Comparison of ENCODE assay signal across 1 cellular context in the genomic region with DNA sequence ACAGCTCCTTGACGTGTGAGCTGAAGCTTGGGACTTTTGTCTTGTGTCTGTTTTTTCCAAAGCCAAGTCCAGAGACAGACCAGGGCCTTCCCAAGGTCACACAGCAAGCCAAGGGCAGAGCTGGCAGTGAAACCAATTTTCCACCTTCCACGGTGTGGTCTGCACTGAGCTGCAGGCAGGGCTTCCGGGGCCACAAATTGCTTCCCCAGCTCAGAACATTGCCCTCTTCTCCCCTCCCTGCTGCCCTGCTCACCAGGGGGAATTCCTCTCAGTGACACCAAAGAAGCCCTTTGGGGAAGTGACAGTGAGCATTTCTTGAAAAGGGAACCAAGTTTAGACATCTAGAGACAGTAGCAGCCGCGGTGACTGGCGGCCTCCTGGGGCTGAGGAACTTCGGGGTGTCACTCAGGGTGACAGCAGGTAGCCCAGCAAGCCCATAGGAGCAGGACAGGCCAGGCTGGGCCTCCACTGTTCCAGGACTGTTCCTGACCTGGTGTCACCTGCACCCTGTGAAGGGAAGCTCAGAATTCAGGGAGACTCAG.
A peak's percentile ranks its signal among the peaks of the same experiment; 100 is the strongest.
TF ChIP-seq lines count a peak whose summit lies in the region.

No MANE protein-coding gene starts in this region.

TF ChIP-seq in GM12878, 131 proteins besides CTCF, POLR2A, EP300 and RAD21 (continued from another document and continues in another):
- TF ChIP-seq, protein P1, sequence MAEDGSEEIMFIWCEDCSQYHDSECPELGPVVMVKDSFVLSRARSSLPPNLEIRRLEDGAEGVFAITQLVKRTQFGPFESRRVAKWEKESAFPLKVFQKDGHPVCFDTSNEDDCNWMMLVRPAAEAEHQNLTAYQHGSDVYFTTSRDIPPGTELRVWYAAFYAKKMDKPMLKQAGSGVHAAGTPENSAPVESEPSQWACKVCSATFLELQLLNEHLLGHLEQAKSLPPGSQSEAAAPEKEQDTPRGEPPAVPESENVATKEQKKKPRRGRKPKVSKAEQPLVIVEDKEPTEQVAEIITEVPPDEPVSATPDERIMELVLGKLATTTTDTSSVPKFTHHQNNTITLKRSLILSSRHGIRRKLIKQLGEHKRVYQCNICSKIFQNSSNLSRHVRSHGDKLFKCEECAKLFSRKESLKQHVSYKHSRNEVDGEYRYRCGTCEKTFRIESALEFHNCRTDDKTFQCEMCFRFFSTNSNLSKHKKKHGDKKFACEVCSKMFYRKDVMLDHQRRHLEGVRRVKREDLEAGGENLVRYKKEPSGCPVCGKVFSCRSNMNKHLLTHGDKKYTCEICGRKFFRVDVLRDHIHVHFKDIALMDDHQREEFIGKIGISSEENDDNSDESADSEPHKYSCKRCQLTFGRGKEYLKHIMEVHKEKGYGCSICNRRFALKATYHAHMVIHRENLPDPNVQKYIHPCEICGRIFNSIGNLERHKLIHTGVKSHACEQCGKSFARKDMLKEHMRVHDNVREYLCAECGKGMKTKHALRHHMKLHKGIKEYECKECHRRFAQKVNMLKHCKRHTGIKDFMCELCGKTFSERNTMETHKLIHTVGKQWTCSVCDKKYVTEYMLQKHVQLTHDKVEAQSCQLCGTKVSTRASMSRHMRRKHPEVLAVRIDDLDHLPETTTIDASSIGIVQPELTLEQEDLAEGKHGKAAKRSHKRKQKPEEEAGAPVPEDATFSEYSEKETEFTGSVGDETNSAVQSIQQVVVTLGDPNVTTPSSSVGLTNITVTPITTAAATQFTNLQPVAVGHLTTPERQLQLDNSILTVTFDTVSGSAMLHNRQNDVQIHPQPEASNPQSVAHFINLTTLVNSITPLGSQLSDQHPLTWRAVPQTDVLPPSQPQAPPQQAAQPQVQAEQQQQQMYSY (CRISPR knock-in tag; IDR thresholded peaks at IDR 0.05) = no peak
- peak; percentile 49 for TF ChIP-seq CREM (IDR thresholded peaks at IDR 0.05; ENCODE audit: low read depth)
- TF ChIP-seq EZH2 (IDR thresholded peaks at IDR 0.05; ENCODE audit: borderline replicate concordance, control insufficient read depth, low read depth, low read length) = no peak
- TF ChIP-seq ZSCAN29 (IDR thresholded peaks at IDR 0.05) = no peak
- TF ChIP-seq CREB1 (IDR thresholded peaks at IDR 0.05; ENCODE audit: low read depth) = 0 out of 2 replicates have a peak, but pooled peaks have one; percentile 45
- peak; percentile 54; the same call in 1 of the 2 replicates for TF ChIP-seq GATAD2B (conservative IDR thresholded peaks at IDR 0.05; ENCODE audit: low read depth)
- TF ChIP-seq SP1 (IDR thresholded peaks at IDR 0.05; ENCODE audit: low read depth, low read length) = peak; percentile 53
- no peak for TF ChIP-seq ZZZ3 (IDR thresholded peaks at IDR 0.05; ENCODE audit: control insufficient read depth, insufficient read length, low read depth)
- TF ChIP-seq, protein P2, sequence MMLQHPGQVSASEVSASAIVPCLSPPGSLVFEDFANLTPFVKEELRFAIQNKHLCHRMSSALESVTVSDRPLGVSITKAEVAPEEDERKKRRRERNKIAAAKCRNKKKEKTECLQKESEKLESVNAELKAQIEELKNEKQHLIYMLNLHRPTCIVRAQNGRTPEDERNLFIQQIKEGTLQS (IDR thresholded peaks at IDR 0.05; ENCODE audit: borderline replicate concordance, extremely low read depth, low read depth, low read length) = no peak
- TF ChIP-seq, protein P3, sequence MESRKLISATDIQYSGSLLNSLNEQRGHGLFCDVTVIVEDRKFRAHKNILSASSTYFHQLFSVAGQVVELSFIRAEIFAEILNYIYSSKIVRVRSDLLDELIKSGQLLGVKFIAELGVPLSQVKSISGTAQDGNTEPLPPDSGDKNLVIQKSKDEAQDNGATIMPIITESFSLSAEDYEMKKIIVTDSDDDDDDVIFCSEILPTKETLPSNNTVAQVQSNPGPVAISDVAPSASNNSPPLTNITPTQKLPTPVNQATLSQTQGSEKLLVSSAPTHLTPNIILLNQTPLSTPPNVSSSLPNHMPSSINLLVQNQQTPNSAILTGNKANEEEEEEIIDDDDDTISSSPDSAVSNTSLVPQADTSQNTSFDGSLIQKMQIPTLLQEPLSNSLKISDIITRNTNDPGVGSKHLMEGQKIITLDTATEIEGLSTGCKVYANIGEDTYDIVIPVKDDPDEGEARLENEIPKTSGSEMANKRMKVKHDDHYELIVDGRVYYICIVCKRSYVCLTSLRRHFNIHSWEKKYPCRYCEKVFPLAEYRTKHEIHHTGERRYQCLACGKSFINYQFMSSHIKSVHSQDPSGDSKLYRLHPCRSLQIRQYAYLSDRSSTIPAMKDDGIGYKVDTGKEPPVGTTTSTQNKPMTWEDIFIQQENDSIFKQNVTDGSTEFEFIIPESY (IDR thresholded peaks at IDR 0.05) = no peak
- TF ChIP-seq, protein P4, sequence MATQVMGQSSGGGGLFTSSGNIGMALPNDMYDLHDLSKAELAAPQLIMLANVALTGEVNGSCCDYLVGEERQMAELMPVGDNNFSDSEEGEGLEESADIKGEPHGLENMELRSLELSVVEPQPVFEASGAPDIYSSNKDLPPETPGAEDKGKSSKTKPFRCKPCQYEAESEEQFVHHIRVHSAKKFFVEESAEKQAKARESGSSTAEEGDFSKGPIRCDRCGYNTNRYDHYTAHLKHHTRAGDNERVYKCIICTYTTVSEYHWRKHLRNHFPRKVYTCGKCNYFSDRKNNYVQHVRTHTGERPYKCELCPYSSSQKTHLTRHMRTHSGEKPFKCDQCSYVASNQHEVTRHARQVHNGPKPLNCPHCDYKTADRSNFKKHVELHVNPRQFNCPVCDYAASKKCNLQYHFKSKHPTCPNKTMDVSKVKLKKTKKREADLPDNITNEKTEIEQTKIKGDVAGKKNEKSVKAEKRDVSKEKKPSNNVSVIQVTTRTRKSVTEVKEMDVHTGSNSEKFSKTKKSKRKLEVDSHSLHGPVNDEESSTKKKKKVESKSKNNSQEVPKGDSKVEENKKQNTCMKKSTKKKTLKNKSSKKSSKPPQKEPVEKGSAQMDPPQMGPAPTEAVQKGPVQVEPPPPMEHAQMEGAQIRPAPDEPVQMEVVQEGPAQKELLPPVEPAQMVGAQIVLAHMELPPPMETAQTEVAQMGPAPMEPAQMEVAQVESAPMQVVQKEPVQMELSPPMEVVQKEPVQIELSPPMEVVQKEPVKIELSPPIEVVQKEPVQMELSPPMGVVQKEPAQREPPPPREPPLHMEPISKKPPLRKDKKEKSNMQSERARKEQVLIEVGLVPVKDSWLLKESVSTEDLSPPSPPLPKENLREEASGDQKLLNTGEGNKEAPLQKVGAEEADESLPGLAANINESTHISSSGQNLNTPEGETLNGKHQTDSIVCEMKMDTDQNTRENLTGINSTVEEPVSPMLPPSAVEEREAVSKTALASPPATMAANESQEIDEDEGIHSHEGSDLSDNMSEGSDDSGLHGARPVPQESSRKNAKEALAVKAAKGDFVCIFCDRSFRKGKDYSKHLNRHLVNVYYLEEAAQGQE (IDR thresholded peaks at IDR 0.05; ENCODE audit: low read depth, low read length) = no peak
- TF ChIP-seq SMC3 (IDR thresholded peaks at IDR 0.05; ENCODE audit: borderline replicate concordance, low read length) = no peak
- no peak for TF ChIP-seq SMAD1 (IDR thresholded peaks at IDR 0.05; ENCODE audit: low read depth, partially characterized antibody)
- TF ChIP-seq, protein P5, sequence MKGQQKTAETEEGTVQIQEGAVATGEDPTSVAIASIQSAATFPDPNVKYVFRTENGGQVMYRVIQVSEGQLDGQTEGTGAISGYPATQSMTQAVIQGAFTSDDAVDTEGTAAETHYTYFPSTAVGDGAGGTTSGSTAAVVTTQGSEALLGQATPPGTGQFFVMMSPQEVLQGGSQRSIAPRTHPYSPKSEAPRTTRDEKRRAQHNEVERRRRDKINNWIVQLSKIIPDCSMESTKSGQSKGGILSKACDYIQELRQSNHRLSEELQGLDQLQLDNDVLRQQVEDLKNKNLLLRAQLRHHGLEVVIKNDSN (IDR thresholded peaks at IDR 0.05; ENCODE audit: borderline replicate concordance, extremely low read length, insufficient read depth, low read depth, low read length) = no peak
- no peak for TF ChIP-seq ZNF622 (IDR thresholded peaks at IDR 0.05)
- TF ChIP-seq ZNF217 (IDR thresholded peaks at IDR 0.05) = no peak
- peak; percentile 80 for TF ChIP-seq MEF2B (IDR thresholded peaks at IDR 0.05; ENCODE audit: partially characterized antibody, poor library complexity, severe bottlenecking)
- TF ChIP-seq LARP7 (IDR thresholded peaks at IDR 0.05) = peak; percentile 13; the same call in 1 of the 2 replicates
- TF ChIP-seq, protein P6, sequence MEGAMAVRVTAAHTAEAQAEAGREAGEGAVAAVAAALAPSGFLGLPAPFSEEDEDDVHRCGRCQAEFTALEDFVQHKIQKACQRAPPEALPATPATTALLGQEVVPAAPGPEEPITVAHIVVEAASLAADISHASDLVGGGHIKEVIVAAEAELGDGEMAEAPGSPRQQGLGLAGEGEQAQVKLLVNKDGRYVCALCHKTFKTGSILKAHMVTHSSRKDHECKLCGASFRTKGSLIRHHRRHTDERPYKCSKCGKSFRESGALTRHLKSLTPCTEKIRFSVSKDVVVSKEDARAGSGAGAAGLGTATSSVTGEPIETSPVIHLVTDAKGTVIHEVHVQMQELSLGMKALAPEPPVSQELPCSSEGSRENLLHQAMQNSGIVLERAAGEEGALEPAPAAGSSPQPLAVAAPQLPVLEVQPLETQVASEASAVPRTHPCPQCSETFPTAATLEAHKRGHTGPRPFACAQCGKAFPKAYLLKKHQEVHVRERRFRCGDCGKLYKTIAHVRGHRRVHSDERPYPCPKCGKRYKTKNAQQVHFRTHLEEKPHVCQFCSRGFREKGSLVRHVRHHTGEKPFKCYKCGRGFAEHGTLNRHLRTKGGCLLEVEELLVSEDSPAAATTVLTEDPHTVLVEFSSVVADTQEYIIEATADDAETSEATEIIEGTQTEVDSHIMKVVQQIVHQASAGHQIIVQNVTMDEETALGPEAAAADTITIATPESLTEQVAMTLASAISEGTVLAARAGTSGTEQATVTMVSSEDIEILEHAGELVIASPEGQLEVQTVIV (IDR thresholded peaks at IDR 0.05; ENCODE audit: borderline replicate concordance, partially characterized antibody) = no peak
- TF ChIP-seq CHD4 (IDR thresholded peaks at IDR 0.05) = no peak
- TF ChIP-seq NR2F1 (conservative IDR thresholded peaks at IDR 0.05) = peak; percentile 86
- TF ChIP-seq SRF (IDR thresholded peaks at IDR 0.05; ENCODE audit: low read depth in 2 of 2, low read length in 2 of 2) = peak in 1 of 2 experiments; percentile 24; a peak in 1 of 4 replicates
- no peak for TF ChIP-seq ASH2L (IDR thresholded peaks at IDR 0.05; ENCODE audit: borderline replicate concordance, low read depth)
- peak; percentile 66; the same call in 1 of the 2 replicates for TF ChIP-seq BCL11A (IDR thresholded peaks at IDR 0.05; ENCODE audit: low read depth, low read length)
- no peak for TF ChIP-seq JUND (IDR thresholded peaks at IDR 0.05; ENCODE audit: low read depth, low read length)
- TF ChIP-seq, protein P7, sequence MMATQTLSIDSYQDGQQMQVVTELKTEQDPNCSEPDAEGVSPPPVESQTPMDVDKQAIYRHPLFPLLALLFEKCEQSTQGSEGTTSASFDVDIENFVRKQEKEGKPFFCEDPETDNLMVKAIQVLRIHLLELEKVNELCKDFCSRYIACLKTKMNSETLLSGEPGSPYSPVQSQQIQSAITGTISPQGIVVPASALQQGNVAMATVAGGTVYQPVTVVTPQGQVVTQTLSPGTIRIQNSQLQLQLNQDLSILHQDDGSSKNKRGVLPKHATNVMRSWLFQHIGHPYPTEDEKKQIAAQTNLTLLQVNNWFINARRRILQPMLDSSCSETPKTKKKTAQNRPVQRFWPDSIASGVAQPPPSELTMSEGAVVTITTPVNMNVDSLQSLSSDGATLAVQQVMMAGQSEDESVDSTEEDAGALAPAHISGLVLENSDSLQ (IDR thresholded peaks at IDR 0.05) = peak; percentile 97
- TF ChIP-seq YY1 (IDR thresholded peaks at IDR 0.05; ENCODE audit: low read depth, low read length) = peak; percentile 62
- TF ChIP-seq, protein P8, sequence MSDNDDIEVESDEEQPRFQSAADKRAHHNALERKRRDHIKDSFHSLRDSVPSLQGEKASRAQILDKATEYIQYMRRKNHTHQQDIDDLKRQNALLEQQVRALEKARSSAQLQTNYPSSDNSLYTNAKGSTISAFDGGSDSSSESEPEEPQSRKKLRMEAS (IDR thresholded peaks at IDR 0.05; ENCODE audit: low read depth, low read length) = peak; percentile 20; the same call in 1 of the 2 replicates
- no peak for TF ChIP-seq KLF5 (IDR thresholded peaks at IDR 0.05; ENCODE audit: partially characterized antibody)
- 0 out of 2 replicates have a peak, but pooled peaks have one; percentile 18 for TF ChIP-seq HCFC1 (IDR thresholded peaks at IDR 0.05; ENCODE audit: low read length)
- TF ChIP-seq PAX8 (IDR thresholded peaks at IDR 0.05) = no peak
- 0 out of 2 replicates have a peak, but pooled peaks have one; percentile 54 for TF ChIP-seq PML (IDR thresholded peaks at IDR 0.05; ENCODE audit: low read length)
- no peak for TF ChIP-seq NRF1 (conservative IDR thresholded peaks at IDR 0.05; ENCODE audit: low read depth, low read length)
- TF ChIP-seq SREBF1 (IDR thresholded peaks at IDR 0.05; ENCODE audit: low read length) = no peak
- no peak for TF ChIP-seq TBL1XR1 (IDR thresholded peaks at IDR 0.05; ENCODE audit: low read depth, low read length)
- TF ChIP-seq BMI1 (IDR thresholded peaks at IDR 0.05; ENCODE audit: borderline replicate concordance) = no peak
- TF ChIP-seq HDAC6 (IDR thresholded peaks at IDR 0.05; ENCODE audit: unreplicated experiment) = no peak
- TF ChIP-seq TCF12 (IDR thresholded peaks at IDR 0.05; ENCODE audit: low read depth, low read length) = no peak
- no peak for TF ChIP-seq TARDBP (IDR thresholded peaks at IDR 0.05; ENCODE audit: borderline replicate concordance)
- peak; percentile 60 to 73 for TF ChIP-seq BHLHE40 (IDR thresholded peaks at IDR 0.05; ENCODE audit: borderline replicate concordance in 1 of 2, low read depth in 2 of 2, low read length in 1 of 2)
- TF ChIP-seq CBFB (IDR thresholded peaks at IDR 0.05; ENCODE audit: low read depth) = no peak; the same call in 1 of the 2 replicates
- peak; percentile 61; the same call in 2 of the 3 replicates for TF ChIP-seq POU2F2 (IDR thresholded peaks at IDR 0.05; ENCODE audit: borderline replicate concordance, low read depth, low read length)
- no peak for TF ChIP-seq FOXK2 (IDR thresholded peaks at IDR 0.05)
